In the genomic region with DNA sequence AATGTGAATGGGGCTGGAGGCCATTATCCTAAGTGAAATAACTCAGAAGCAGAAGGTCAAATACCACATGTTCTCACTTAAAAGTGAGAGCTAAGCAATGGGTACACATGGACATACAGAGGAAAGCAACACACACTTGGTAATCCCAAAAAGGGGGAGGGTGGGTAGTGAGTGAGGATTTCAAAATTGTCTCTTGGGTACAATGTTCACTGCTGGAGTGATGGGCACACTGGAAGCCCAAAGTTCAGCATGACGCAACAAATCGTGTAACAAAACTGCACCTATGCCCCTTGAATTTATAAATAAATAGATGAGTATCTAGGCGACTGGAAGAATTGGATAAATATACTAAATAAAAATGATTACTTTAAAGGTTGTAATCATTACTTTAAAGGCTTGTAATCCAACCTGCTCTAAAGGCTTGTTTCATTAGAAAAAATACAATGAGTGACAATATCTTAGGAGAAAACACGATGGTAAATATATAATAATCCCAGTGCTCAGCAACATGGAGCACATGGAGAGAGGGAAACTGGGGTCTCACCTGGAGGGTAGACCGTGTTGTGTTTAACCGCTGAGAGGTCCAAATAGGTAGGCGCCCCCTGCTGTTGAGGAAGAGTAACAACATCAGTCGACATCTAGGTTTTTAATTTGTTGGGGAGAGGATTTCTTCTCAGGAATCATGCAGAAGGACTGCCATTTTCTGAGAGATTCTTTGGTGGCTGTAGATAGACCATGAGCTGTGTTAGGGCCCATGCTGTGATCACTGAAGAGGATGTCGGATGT, we compare ENCODE assay signal across 7 cellular contexts.
DNase-seq lines count a peak whose midpoint lies in the region; ATAC-seq, FAIRE-seq and TF ChIP-seq lines count a peak whose summit lies in the region.

No MANE protein-coding gene starts in this region.

- in situ Hi-C loops in KBM-7 (cut with MboI; ENCODE audit: low pct_unique_long_range_greater_than_20kb, low sequenced_read_pairs) (no loop called here), K562 (cut with MboI) (no loop called here)

- no peak for ATAC-seq in K562

- H3K4me1 ChIP-seq in K562 (replicated peaks in 1 of 2; ENCODE audit: control insufficient read depth in 2 of 2, insufficient read depth in 2 of 2, low read length in 2 of 2) (no peaks in the 10 kb centered on the region), mesendoderm (ENCODE audit: control insufficient read depth, low read depth, low read length) (no peaks in the 10 kb centered on the region)

- intact Hi-C loops in K562 (cut with micrococcal nuclease): no loop called here

- no peaks in the 10 kb centered on the region for H4K20me1 ChIP-seq in K562 (replicated peaks; ENCODE audit: control insufficient read depth, insufficient read depth, low read length)

- FAIRE-seq in K562 (lab: Jason Lieb, UNC): no peak

- H3K36me3 ChIP-seq in K562 (ENCODE audit: control insufficient read depth, insufficient read depth, low read length) (no peaks in the 10 kb centered on the region), mesendoderm (ENCODE audit: control insufficient read depth, insufficient read depth, low read length) (no peaks in the 10 kb centered on the region)

- CTCF ChIA-PET in K562 (lab: Yijun Ruan, JAX; ENCODE audit: low intra/inter-chr PET ratio): no interaction called here

- H2BK5ac ChIP-seq in mesendoderm (ENCODE audit: low read length): no peak overlapping the region

- no peak overlapping the region for H3K56ac ChIP-seq in mesendoderm (ENCODE audit: low read length)

- no peak overlapping the region for H2BK15ac ChIP-seq in mesendoderm (replicated peaks; ENCODE audit: low read depth)

- peak; percentile 64 for TF ChIP-seq CTCF in GM12872 (IDR thresholded peaks at IDR 0.05; ENCODE audit: insufficient read depth, low read depth, low read length)
- TF ChIP-seq CTCF in K562 (IDR thresholded peaks at IDR 0.05 in 2 of 3, conservative IDR thresholded peaks at IDR 0.05 in 1 of 3; ENCODE audit: insufficient read depth in 2 of 3, low read depth in 1 of 3, low read length in 3 of 3): peak in 1 of 3 experiments; percentile 44; a peak in 2 of 6 replicates

- H3K4ac ChIP-seq in mesendoderm (ENCODE audit: low read depth, low read length): no peak overlapping the region

- no peak overlapping the region for H3K4me2 ChIP-seq in K562 (ENCODE audit: insufficient read depth, low read length)
- H3K4me2 ChIP-seq in mesendoderm (ENCODE audit: low read length): no peak overlapping the region

- H3K27me3 ChIP-seq in K562 (ENCODE audit: control insufficient read depth in 2 of 2, insufficient read depth in 2 of 2, low read length in 2 of 2) (no peaks in the 10 kb centered on the region), mesendoderm (ENCODE audit: insufficient read depth, low read length, poor library complexity) (no peaks in the 10 kb centered on the region)

- no peak overlapping the region for H4K5ac ChIP-seq in mesendoderm (ENCODE audit: low read length)

- H4K8ac ChIP-seq in mesendoderm (ENCODE audit: low read depth, low read length): no peak overlapping the region

- 3% methylated on average over 9 of the region's 9 CpGs for WGBS in K562 (ENCODE audit: insufficient coverage, low coverage, missing lambda C conversion rate)
- no CpG with 5 or more reads among the region's 9 CpGs for WGBS in mesendoderm (ENCODE audit: extremely low coverage, insufficient coverage, low lambda C conversion rate)

- H3K9me1 ChIP-seq in K562 (ENCODE audit: control insufficient read depth, insufficient read depth, low read length): no peaks in the 10 kb centered on the region

- no peak overlapping the region for H3K27ac ChIP-seq in K562 (ENCODE audit: extremely low read depth, low read depth, low read length)
- no peak overlapping the region for H3K27ac ChIP-seq in mesendoderm (ENCODE audit: low read depth, low read length)

- H2AFZ ChIP-seq in K562 (ENCODE audit: low read depth, low read length): no peak overlapping the region

- DNase-seq in KBM-7: peak; percentile 35
- DNase-seq in K562 (ENCODE audit: extremely low read depth in 1 of 4, low spot score in 3 of 4): peak; percentile 4 to 21 (median 16)
- DNase-seq in mesendoderm: peak; percentile 64
- no peak for DNase-seq in NK-92 treated with Interleukin-12 subunit alpha and Interleukin-12 subunit beta, amount 100 ng/mL, for 24 hours (lab: John Stamatoyannopoulos, UW)
- no peak for DNase-seq in NCI-H446 treated with DMSO at 0.1 percent for 48 hours (lab: John Stamatoyannopoulos, UW)
- no peak for DNase-seq in stimulated activated CD4-positive, alpha-beta T cell treated with anti-CD3 and anti-CD28 coated beads, Interleukin-2, amount 100 ng/mL, for 24 hours

- H3K18ac ChIP-seq in mesendoderm (ENCODE audit: low read length): no peak overlapping the region

- no peak for TF ChIP-seq POLR2A in K562 (conservative IDR thresholded peaks at IDR 0.05)

- TF ChIP-seq RAD21 in K562 (CRISPR knock-in tag; conservative IDR thresholded peaks at IDR 0.05 in 1 of 2, IDR thresholded peaks at IDR 0.05 in 1 of 2): no peak

- no TSS peak for BruUV-seq in K562 (replicated peaks; lab: Mats Ljungman, UMichigan)

- H3K79me2 ChIP-seq in K562 (ENCODE audit: control insufficient read depth, insufficient read depth, low read length): no peaks in the 10 kb centered on the region
- H3K79me2 ChIP-seq in mesendoderm (ENCODE audit: control insufficient read depth, insufficient read depth, low read length): no peaks in the 10 kb centered on the region

- no peak overlapping the region for H3K23ac ChIP-seq in mesendoderm (ENCODE audit: low read length)

- no peak overlapping the region for H2AK5ac ChIP-seq in mesendoderm (ENCODE audit: low read length)

- H3K9ac ChIP-seq in K562 (ENCODE audit: insufficient read depth in 1 of 2, low read depth in 2 of 2, low read length in 2 of 2) (no peak overlapping the region), mesendoderm (ENCODE audit: low read length) (no peak overlapping the region)

- no peak overlapping the region for H3K4me3 ChIP-seq in K562
- no peak overlapping the region for H3K4me3 ChIP-seq in mesendoderm (ENCODE audit: low read length)

- no peaks in the 10 kb centered on the region for H3K79me1 ChIP-seq in mesendoderm (ENCODE audit: low read length)

- no peak for TF ChIP-seq EP300 in K562 (IDR thresholded peaks at IDR 0.05; ENCODE audit: low read length)

- POLR2A ChIA-PET in K562 (lab: Yijun Ruan, JAX): no interaction called here

- no peak overlapping the region for H2BK120ac ChIP-seq in mesendoderm (ENCODE audit: low read depth, low read length)

- no peaks in the 10 kb centered on the region for H3K9me3 ChIP-seq in K562 (replicated peaks; ENCODE audit: control insufficient read depth, insufficient read depth, low read depth, low read length)

TF ChIP-seq in K562, 482 proteins besides CTCF, POLR2A, EP300 and RAD21:
- TF ChIP-seq FOXA3 (CRISPR knock-in tag; conservative IDR thresholded peaks at IDR 0.05 in 1 of 2, IDR thresholded peaks at IDR 0.05 in 1 of 2): no peak
- TF ChIP-seq ERF (CRISPR knock-in tag; IDR thresholded peaks at IDR 0.05): no peak
- TF ChIP-seq JUNB (CRISPR knock-in tag; conservative IDR thresholded peaks at IDR 0.05): no peak
- TF ChIP-seq YBX1 (IDR thresholded peaks at IDR 0.05): no peak
- TF ChIP-seq MCM7 (IDR thresholded peaks at IDR 0.05): no peak
- TF ChIP-seq NR2C2 (CRISPR knock-in tag; IDR thresholded peaks at IDR 0.05): no peak
- no peak for TF ChIP-seq NR2C2 (tag; IDR thresholded peaks at IDR 0.05)
- TF ChIP-seq MECOM (CRISPR knock-in tag; IDR thresholded peaks at IDR 0.05): no peak
- no peak for TF ChIP-seq STAT5A (IDR thresholded peaks at IDR 0.05; ENCODE audit: borderline replicate concordance, low read length)
- TF ChIP-seq FOXK2 (conservative IDR thresholded peaks at IDR 0.05 in 1 of 2, IDR thresholded peaks at IDR 0.05 in 1 of 2; ENCODE audit: low read depth in 2 of 2): no peak
- no peak for TF ChIP-seq PTBP1 (IDR thresholded peaks at IDR 0.05; ENCODE audit: low read depth, low read length)
- no peak for TF ChIP-seq MAZ (CRISPR knock-in tag; conservative IDR thresholded peaks at IDR 0.05 in 1 of 2, IDR thresholded peaks at IDR 0.05 in 1 of 2)
- TF ChIP-seq HNRNPLL (IDR thresholded peaks at IDR 0.05; ENCODE audit: low read depth, low read length, poor library complexity, severe bottlenecking): no peak
- no peak for TF ChIP-seq SMARCE1 (IDR thresholded peaks at IDR 0.05)
- no peak for TF ChIP-seq NKRF (IDR thresholded peaks at IDR 0.05; ENCODE audit: borderline replicate concordance)
- no peak for TF ChIP-seq PHB2 (IDR thresholded peaks at IDR 0.05; ENCODE audit: low read depth)
- TF ChIP-seq PRMT5 (CRISPR knock-in tag; IDR thresholded peaks at IDR 0.05): no peak
- TF ChIP-seq TBP (optimal IDR thresholded peaks at IDR 0.05; ENCODE audit: low read depth, low read length): no peak
- TF ChIP-seq MCM3 (IDR thresholded peaks at IDR 0.05): no peak
- TF ChIP-seq ZNF764 (CRISPR knock-in tag; IDR thresholded peaks at IDR 0.05; ENCODE audit: low read depth): no peak
- TF ChIP-seq E2F3 (CRISPR knock-in tag; IDR thresholded peaks at IDR 0.05): no peak
TF ChIP-seq in K562: peak in this region for 0.

Comparison
In these comparisons a context has a peak if more than half of its experiments do, and no peak if none do; other contexts are left out.
1. DNase-seq: peak in KBM-7 (single experiment), K562 (4 of 4) and mesendoderm (single experiment); none in NK-92 treated with Interleukin-12 subunit alpha and Interleukin-12 subunit beta, amount 100 ng/mL, for 24 hours (single experiment), NCI-H446 treated with DMSO at 0.1 percent for 48 hours (single experiment) and stimulated activated CD4-positive, alpha-beta T cell treated with anti-CD3 and anti-CD28 coated beads, Interleukin-2, amount 100 ng/mL, for 24 hours (0 of 2).